8 cellular contexts compared by ENCODE assay signal in the genomic region with DNA sequence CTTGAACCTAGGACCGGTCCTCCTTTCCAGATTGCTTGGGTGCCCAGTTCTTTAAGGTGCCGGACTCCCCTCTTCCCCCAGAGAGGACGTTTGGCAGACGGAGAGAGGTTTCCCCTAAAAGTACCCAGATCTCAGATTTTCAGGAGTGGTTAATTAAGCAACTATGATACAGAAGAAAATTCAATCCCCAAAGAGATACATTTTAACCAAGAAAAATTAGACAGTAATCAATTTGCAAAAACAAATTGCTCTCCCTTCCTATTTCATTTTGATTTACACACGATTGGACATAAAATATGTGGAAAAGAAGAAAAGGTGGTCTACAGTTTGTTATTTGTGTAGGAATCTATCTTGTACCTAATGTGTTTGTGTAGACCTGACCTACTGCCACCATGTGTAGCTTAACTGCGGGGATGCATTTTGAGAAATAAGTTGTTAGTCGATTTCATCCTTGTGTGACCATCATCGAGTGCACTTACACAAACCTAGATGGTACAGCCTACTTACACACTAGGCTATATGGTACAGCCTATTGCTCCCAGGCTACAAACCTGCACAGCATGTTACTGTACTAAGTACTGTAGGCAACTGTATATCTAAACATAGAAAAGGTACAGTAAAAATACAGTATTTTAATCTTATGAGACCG. TPM values are rescaled to one million over a fixed set of nuclear protein-coding genes. Genes with fewer than 3 reads are reported as not detected.
DNase-seq lines count a peak whose midpoint lies in the region; ATAC-seq and TF ChIP-seq lines count a peak whose summit lies in the region.

No MANE protein-coding gene starts in this region.

- no peaks in the 10 kb centered on the region for H3K9me3 Mint-ChIP-seq in naive thymus-derived CD4-positive, alpha-beta T cell

- H3K36me3 ChIP-seq in naive thymus-derived CD4-positive, alpha-beta T cell (ENCODE audit: control insufficient read depth in 2 of 3, insufficient read depth in 3 of 3, low read length in 3 of 3), result peaks cover 0 to 23% (median 0%) of the 10 kb centered on the region in 3 experiments

- POLR2A ChIA-PET in naive thymus-derived CD4-positive, alpha-beta T cell (lab: Charles Lee), result interaction anchor here (0.6 to 2.3 kb wide), 8 partner anchors 10 to 532 kb away, joined by 3 to 14 read pairs (median 4); no protein-coding TSS in a partner anchor

- no peak for DNase-seq in GM12864 (ENCODE audit: low read depth)
- peak; percentile 9 for DNase-seq in NCI-H510A (lab: John Stamatoyannopoulos, UW)
- no peak for DNase-seq in coronary artery (ENCODE audit: low spot score)
- DNase-seq in naive thymus-derived CD4-positive, alpha-beta T cell, result no peak
- no peak for DNase-seq in pons (ENCODE audit: low spot score)
- no peak for DNase-seq in COLO829 (ENCODE audit: low spot score)

- peak overlapping the region; percentile 90 to 98 for H3K27ac ChIP-seq in coronary artery
- H3K27ac ChIP-seq in naive thymus-derived CD4-positive, alpha-beta T cell (ENCODE audit: low read depth, low read length), result peak overlapping the region; percentile 98

- no peak for TF ChIP-seq CTCF in GM12864 (IDR thresholded peaks at IDR 0.05; ENCODE audit: low read depth, low read length, missing control alignments)
- TF ChIP-seq CTCF in coronary artery (IDR thresholded peaks at IDR 0.05), result no peak

- peaks cover 10 to 19% of the 10 kb centered on the region in 2 donors for H3K4me1 ChIP-seq in naive thymus-derived CD4-positive, alpha-beta T cell (ENCODE audit: control insufficient read depth in 2 of 2, insufficient read depth in 2 of 2, low read length in 2 of 2)

- intact Hi-C loops in naive thymus-derived CD4-positive, alpha-beta T cell (cut with micrococcal nuclease), result loop anchor here (1.0 to 10.0 kb wide), 11 partner anchors 15 to 1135 kb away; a partner anchor contains a TSS

- H3K36me3 Mint-ChIP-seq in naive thymus-derived CD4-positive, alpha-beta T cell, result peaks cover 13 to 30% (median 20%) of the 10 kb centered on the region in 5 donors

- H3K27me3 ChIP-seq in naive thymus-derived CD4-positive, alpha-beta T cell (ENCODE audit: control insufficient read depth in 2 of 2, insufficient read depth in 2 of 2, low read length in 2 of 2), result no peaks in the 10 kb centered on the region

- peak overlapping the region; percentile 72 for H3K4me3 ChIP-seq in GM12864 (ENCODE audit: low read depth, low read length)
- peak overlapping the region; percentile 94 for H3K4me3 ChIP-seq in coronary artery
- peak overlapping the region; percentile 93 for H3K4me3 ChIP-seq in naive thymus-derived CD4-positive, alpha-beta T cell (ENCODE audit: low read length)

- no peak for ATAC-seq in naive thymus-derived CD4-positive, alpha-beta T cell
- no peak for ATAC-seq in GM19035 (IDR thresholded peaks at IDR 0.05; ENCODE audit: unreplicated experiment)
- ATAC-seq in HG03571 (IDR thresholded peaks at IDR 0.05; ENCODE audit: unreplicated experiment), result no peak

- H3K9me3 ChIP-seq in naive thymus-derived CD4-positive, alpha-beta T cell (ENCODE audit: control insufficient read depth in 2 of 3, low read length in 3 of 3), result no peaks in the 10 kb centered on the region

- peak overlapping the region; percentile 91 to 99 (median 97) for H3K27ac Mint-ChIP-seq in naive thymus-derived CD4-positive, alpha-beta T cell

- CTCF ChIA-PET in naive thymus-derived CD4-positive, alpha-beta T cell (lab: Charles Lee), result interaction anchor here (0.7 to 1.5 kb wide), 4 partner anchors 11 to 660 kb away, joined by 3 to 7 read pairs (median 3); no protein-coding TSS in a partner anchor

- H3K4me1 Mint-ChIP-seq in naive thymus-derived CD4-positive, alpha-beta T cell, result peaks cover 30 to 61% (median 47%) of the 10 kb centered on the region in 7 donors

- no peaks in the 10 kb centered on the region for H3K27me3 Mint-ChIP-seq in naive thymus-derived CD4-positive, alpha-beta T cell

- peak overlapping the region; percentile 93 to 99 (median 97) for H3K4me3 Mint-ChIP-seq in naive thymus-derived CD4-positive, alpha-beta T cell

RNA-seq across cellular contexts. Expression of a gene that starts 0.7 kb away (rescaled TPM):
- 10 to 100 TPM; 29.5 to 50.7 (median 42.3) TPM for total RNA-seq in naive thymus-derived CD4-positive, alpha-beta T cell
- polyA plus RNA-seq in naive thymus-derived CD4-positive, alpha-beta T cell, result 10 to 100 TPM; 21.3 to 24.8 TPM

RNA-seq across cellular contexts. Expression of a gene that starts 0.8 kb away (rescaled TPM):
- 10 to 100 TPM; 13.9 to 27.0 (median 14.3) TPM for total RNA-seq in naive thymus-derived CD4-positive, alpha-beta T cell
- 1 to 10 TPM; 8.6 to 9.7 TPM for polyA plus RNA-seq in naive thymus-derived CD4-positive, alpha-beta T cell
